28 cellular contexts compared by ENCODE assay signal in the genomic region with DNA sequence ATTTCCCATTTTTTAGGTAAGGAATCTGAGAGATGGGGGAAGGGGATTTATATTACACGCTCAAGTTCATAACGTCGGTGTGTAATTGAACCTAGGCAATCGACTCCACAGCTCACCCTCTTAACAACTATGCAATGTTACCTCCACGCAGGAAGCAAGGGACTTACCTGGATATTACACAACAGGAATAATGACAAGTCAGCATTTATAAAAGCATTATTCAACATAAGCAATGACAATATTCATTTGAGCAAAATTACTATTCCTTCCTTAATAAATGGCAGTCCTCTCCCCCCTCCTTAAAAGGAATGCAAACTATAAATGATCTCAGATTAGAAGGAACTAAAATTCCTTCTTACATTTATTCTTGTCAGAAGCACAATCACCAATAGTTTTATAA.
"Had no signal": no experiment of that assay in that cellular context is flagged by ENCODE, and none has a peak within 500 bp of the region (broad histone marks: within the 10 kb centered on the region; RNA-seq: fewer than 3 reads in every experiment).

No MANE protein-coding gene starts in this region.

- H3K4me3 ChIP-seq: colonic mucosa, esophagus squamous epithelium, gastrocnemius medialis, heart right ventricle, left lung, lower lobe of right lung, mucosa of descending colon had no signal

- FAIRE-seq: endometrium, islet of Langerhans, keratinocyte had no signal

- H3K36me3 ChIP-seq: colonic mucosa, esophagus squamous epithelium, gastrocnemius medialis, heart right ventricle, left lung, lower lobe of right lung had no signal

- H3K27ac ChIP-seq: colonic mucosa, epithelial cell of prostate, esophagus squamous epithelium, gastrocnemius medialis, heart right ventricle, left lung, lower lobe of right lung had no signal

- H3K9me3 ChIP-seq: colonic mucosa, esophagus squamous epithelium, gastrocnemius medialis, heart right ventricle, left lung, lower lobe of right lung, mucosa of descending colon had no signal

- H3K4me1 Mint-ChIP-seq: endodermal cell, naive B cell had no signal

- H3K4me1 ChIP-seq: colonic mucosa, gastrocnemius medialis, heart right ventricle, left lung, lower lobe of right lung had no signal

- H3K36me3 Mint-ChIP-seq: mesothelial cell of epicardium, naive B cell had no signal

- H3K27ac Mint-ChIP-seq: dendritic cell treated with granulocyte-macrophage colony-stimulating factor and Interleukin-4, amounts not matched to agents 40 ng/mL and 50 ng/mL, for 4 days; effector memory CD8-positive, alpha-beta T cell; endodermal cell; mesothelial cell of epicardium; naive B cell had no signal

- DNase-seq: colonic mucosa; cortex of kidney; effector CD8-positive, alpha-beta T cell; effector memory CD8-positive, alpha-beta T cell; endodermal cell; erythroblast; esophagus squamous epithelium; foreskin fibroblast; foreskin melanocyte; gastrocnemius medialis; glutamatergic neuron; head of caudate nucleus; heart right ventricle; hippocampal formation; left cardiac atrium; left lung; left ventricle myocardium superior; lower lobe of right lung; mesenchymal stem cell; mucosa of descending colon; naive B cell had no signal

- H3K27me3 Mint-ChIP-seq: dendritic cell treated with granulocyte-macrophage colony-stimulating factor and Interleukin-4, amounts not matched to agents 40 ng/mL and 50 ng/mL, for 4 days; effector memory CD8-positive, alpha-beta T cell; naive B cell had no signal

- H3K4me3 Mint-ChIP-seq: dendritic cell treated with granulocyte-macrophage colony-stimulating factor and Interleukin-4, amounts not matched to agents 40 ng/mL and 50 ng/mL, for 4 days; effector memory CD8-positive, alpha-beta T cell; endodermal cell; mesothelial cell of epicardium; naive B cell had no signal

- H3K9me3 Mint-ChIP-seq: dendritic cell treated with granulocyte-macrophage colony-stimulating factor and Interleukin-4, amounts not matched to agents 40 ng/mL and 50 ng/mL, for 4 days; endodermal cell; mesothelial cell of epicardium had no signal

- ATAC-seq: effector memory CD8-positive, alpha-beta T cell; esophagus mucosa; gastrocnemius medialis; heart right ventricle; left cardiac atrium; left lung; left ventricle myocardium superior; lower lobe of right lung; mucosa of descending colon had no signal

- H3K27me3 ChIP-seq: colonic mucosa, esophagus squamous epithelium, gastrocnemius medialis, heart right ventricle, left lung had no signal
